Comparison of ENCODE assay signal across 10 cellular contexts in the genomic region with DNA sequence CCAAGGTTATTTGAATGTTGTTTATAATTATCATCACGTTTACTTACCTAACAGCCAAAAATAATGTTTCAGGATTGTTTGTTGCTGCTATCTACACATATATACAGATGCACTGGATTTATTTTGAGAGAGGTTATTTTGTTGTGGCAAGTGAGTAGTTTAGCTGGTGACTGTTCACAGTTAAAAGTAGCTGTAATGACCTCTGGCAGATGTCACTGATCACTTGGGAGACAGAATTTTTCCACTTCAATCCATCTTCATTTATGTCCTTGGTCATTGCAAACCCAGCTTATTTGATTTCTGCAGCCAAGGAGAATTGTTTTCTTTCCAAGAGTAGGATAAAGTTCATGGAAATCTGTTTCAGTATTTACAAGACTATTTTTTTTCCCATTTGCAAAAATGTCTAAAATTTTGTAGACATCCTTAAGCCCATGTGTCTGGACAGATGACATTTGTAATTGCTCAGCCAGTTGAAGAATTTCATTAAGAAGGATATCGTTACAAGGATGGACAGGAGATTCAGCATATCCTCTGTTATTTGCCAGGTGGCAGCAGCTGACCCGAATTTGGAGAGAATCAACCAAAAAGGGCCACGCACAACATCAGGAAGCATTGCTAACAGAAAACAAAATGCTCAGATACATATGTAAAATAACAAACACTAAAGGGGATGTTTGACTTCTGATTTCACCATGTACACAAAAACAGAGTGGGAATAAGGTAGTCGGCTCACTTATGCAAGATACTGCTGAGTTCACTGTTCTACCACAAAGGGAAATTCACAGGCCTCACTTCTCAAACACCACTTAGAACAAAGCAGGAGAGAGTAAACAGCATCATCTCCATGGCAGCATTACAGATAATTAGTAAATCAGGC.
DNase-seq lines count a peak whose midpoint lies in the region; ATAC-seq and TF ChIP-seq lines count a peak whose summit lies in the region.
"Had no signal": no experiment of that assay in that cellular context is flagged by ENCODE, and none has a peak within 500 bp of the region (broad histone marks: within the 10 kb centered on the region; RNA-seq: fewer than 3 reads in every experiment).

No MANE protein-coding gene starts in this region.

- DNase-seq in CD8-positive, alpha-beta T cell, result no peak
- DNase-seq in NCI-H1092 treated with DMSO at 0.1 percent for 48 hours (lab: John Stamatoyannopoulos, UW), result peak; percentile 80
- no peak for DNase-seq in left ventricle myocardium inferior
- DNase-seq in HuH-7.5 (ENCODE audit: low spot score), result no peak
- DNase-seq in anterior cingulate cortex (lab: John Stamatoyannopoulos, UW), result no peak
- no peak for DNase-seq in BE2C
- DNase-seq in WTC11 (ENCODE audit: low spot score), result no peak
- DNase-seq: IMR-90 had no signal

- H3K36me3 ChIP-seq in CD8-positive, alpha-beta T cell (ENCODE audit: insufficient read depth, low read length), result peaks cover 5% of the 10 kb centered on the region
- H3K36me3 ChIP-seq in left ventricle myocardium inferior, result no peaks in the 10 kb centered on the region
- no peaks in the 10 kb centered on the region for H3K36me3 ChIP-seq in BE2C

- peak overlapping the region; percentile 71 for H3K27ac Mint-ChIP-seq in CD8-positive, alpha-beta T cell
- peak overlapping the region; percentile 92 for H3K27ac Mint-ChIP-seq in T-helper 1 cell treated with Interleukin-12 subunit alpha and Interleukin-12 subunit beta and Interleukin-4 antibody, amounts not matched to agents 30 μg/mL and 1 μg/mL, for 36 hours
- H3K27ac Mint-ChIP-seq in WTC11, result no peak overlapping the region

- ATAC-seq in CD8-positive, alpha-beta T cell, result peak; percentile 80
- no peak for ATAC-seq in WTC11

- no peak overlapping the region for H3K4me3 Mint-ChIP-seq in CD8-positive, alpha-beta T cell
- peak overlapping the region; percentile 43 for H3K4me3 Mint-ChIP-seq in T-helper 1 cell treated with Interleukin-12 subunit alpha and Interleukin-12 subunit beta and Interleukin-4 antibody, amounts not matched to agents 30 μg/mL and 1 μg/mL, for 36 hours
- no peak overlapping the region for H3K4me3 Mint-ChIP-seq in WTC11

- POLR2A ChIA-PET in CD8-positive, alpha-beta T cell (lab: Charles Lee), result no interaction called here
- POLR2A ChIA-PET in WTC11 (lab: Charles Lee), result no interaction called here

- H3K9me3 ChIP-seq in CD8-positive, alpha-beta T cell (ENCODE audit: low read length), result no peaks in the 10 kb centered on the region
- H3K9me3 ChIP-seq in left ventricle myocardium inferior (replicated peaks) (no peaks in the 10 kb centered on the region), BE2C (no peaks in the 10 kb centered on the region)

- H3K4me1 Mint-ChIP-seq in CD8-positive, alpha-beta T cell (ENCODE audit: low read depth), result peaks cover 43% of the 10 kb centered on the region
- peaks cover 61% of the 10 kb centered on the region for H3K4me1 Mint-ChIP-seq in T-helper 1 cell treated with Interleukin-12 subunit alpha and Interleukin-12 subunit beta and Interleukin-4 antibody, amounts not matched to agents 30 μg/mL and 1 μg/mL, for 36 hours (ENCODE audit: low read depth)
- peaks cover 7% of the 10 kb centered on the region for H3K4me1 Mint-ChIP-seq in WTC11

- H3K27me3 Mint-ChIP-seq in CD8-positive, alpha-beta T cell (ENCODE audit: low read depth), result no peaks in the 10 kb centered on the region
- no peaks in the 10 kb centered on the region for H3K27me3 Mint-ChIP-seq in T-helper 1 cell treated with Interleukin-12 subunit alpha and Interleukin-12 subunit beta and Interleukin-4 antibody, amounts not matched to agents 30 μg/mL and 1 μg/mL, for 36 hours (ENCODE audit: low read depth)
- no peaks in the 10 kb centered on the region for H3K27me3 Mint-ChIP-seq in WTC11 (ENCODE audit: low read depth)

- TF ChIP-seq CTCF in CD8-positive, alpha-beta T cell (IDR thresholded peaks at IDR 0.05), result no peak
- no peak for TF ChIP-seq CTCF in left ventricle myocardium inferior (IDR thresholded peaks at IDR 0.05; ENCODE audit: borderline replicate concordance)
- TF ChIP-seq CTCF in BE2C (IDR thresholded peaks at IDR 0.05; ENCODE audit: low read depth, low read length), result no peak
- no peak for TF ChIP-seq CTCF in WTC11 (IDR thresholded peaks at IDR 0.05)

- no peak overlapping the region for H3K4me3 ChIP-seq in CD8-positive, alpha-beta T cell (ENCODE audit: low read depth, low read length)
- H3K4me3 ChIP-seq in left ventricle myocardium inferior (no peak overlapping the region), BE2C (ENCODE audit: low read depth, low read length) (no peak overlapping the region)

- CTCF ChIA-PET in CD8-positive, alpha-beta T cell (lab: Charles Lee), result interaction anchor here (0.7 to 4.0 kb wide), 5 partner anchors 12 to 192 kb away, joined by 3 to 21 read pairs (median 7); no protein-coding TSS in a partner anchor
- CTCF ChIA-PET in WTC11 (lab: Charles Lee), result no interaction called here

- peaks cover 40% of the 10 kb centered on the region for H3K36me3 Mint-ChIP-seq in CD8-positive, alpha-beta T cell
- peaks cover 50% of the 10 kb centered on the region for H3K36me3 Mint-ChIP-seq in T-helper 1 cell treated with Interleukin-12 subunit alpha and Interleukin-12 subunit beta and Interleukin-4 antibody, amounts not matched to agents 30 μg/mL and 1 μg/mL, for 36 hours (ENCODE audit: low read depth)
- no peaks in the 10 kb centered on the region for H3K36me3 Mint-ChIP-seq in WTC11

- H3K4me1 ChIP-seq in CD8-positive, alpha-beta T cell (ENCODE audit: insufficient read depth, low read length), result peaks cover 13% of the 10 kb centered on the region
- peaks cover 37% of the 10 kb centered on the region for H3K4me1 ChIP-seq in left ventricle myocardium inferior
- no peaks in the 10 kb centered on the region for H3K4me1 ChIP-seq in BE2C

- no peak overlapping the region for H3K27ac ChIP-seq in CD8-positive, alpha-beta T cell (ENCODE audit: low read depth, low read length)
- peak overlapping the region; percentile 34 for H3K27ac ChIP-seq in left ventricle myocardium inferior (replicated peaks)
- H3K27ac ChIP-seq: C4-2B had no signal

- intact Hi-C loops in CD8-positive, alpha-beta T cell (cut with DNase I, micrococcal nuclease), result no loop called here
- intact Hi-C loops in left ventricle myocardium inferior (cut with micrococcal nuclease), result no loop called here

- no peaks in the 10 kb centered on the region for H3K9me3 Mint-ChIP-seq in CD8-positive, alpha-beta T cell
- H3K9me3 Mint-ChIP-seq in T-helper 1 cell treated with Interleukin-12 subunit alpha and Interleukin-12 subunit beta and Interleukin-4 antibody, amounts not matched to agents 30 μg/mL and 1 μg/mL, for 36 hours, result no peaks in the 10 kb centered on the region
- H3K9me3 Mint-ChIP-seq in WTC11, result no peaks in the 10 kb centered on the region

- H3K27me3 ChIP-seq in CD8-positive, alpha-beta T cell (ENCODE audit: insufficient read depth, low read length), result no peaks in the 10 kb centered on the region
- H3K27me3 ChIP-seq in left ventricle myocardium inferior (ENCODE audit: low read depth) (no peaks in the 10 kb centered on the region), BE2C (peaks cover 10% of the 10 kb centered on the region; the same call in 1 of the 2 replicates)

TF ChIP-seq in WTC11, 78 proteins besides CTCF, POLR2A, EP300 and RAD21 (continues in another document):
- TF ChIP-seq, protein P1, sequence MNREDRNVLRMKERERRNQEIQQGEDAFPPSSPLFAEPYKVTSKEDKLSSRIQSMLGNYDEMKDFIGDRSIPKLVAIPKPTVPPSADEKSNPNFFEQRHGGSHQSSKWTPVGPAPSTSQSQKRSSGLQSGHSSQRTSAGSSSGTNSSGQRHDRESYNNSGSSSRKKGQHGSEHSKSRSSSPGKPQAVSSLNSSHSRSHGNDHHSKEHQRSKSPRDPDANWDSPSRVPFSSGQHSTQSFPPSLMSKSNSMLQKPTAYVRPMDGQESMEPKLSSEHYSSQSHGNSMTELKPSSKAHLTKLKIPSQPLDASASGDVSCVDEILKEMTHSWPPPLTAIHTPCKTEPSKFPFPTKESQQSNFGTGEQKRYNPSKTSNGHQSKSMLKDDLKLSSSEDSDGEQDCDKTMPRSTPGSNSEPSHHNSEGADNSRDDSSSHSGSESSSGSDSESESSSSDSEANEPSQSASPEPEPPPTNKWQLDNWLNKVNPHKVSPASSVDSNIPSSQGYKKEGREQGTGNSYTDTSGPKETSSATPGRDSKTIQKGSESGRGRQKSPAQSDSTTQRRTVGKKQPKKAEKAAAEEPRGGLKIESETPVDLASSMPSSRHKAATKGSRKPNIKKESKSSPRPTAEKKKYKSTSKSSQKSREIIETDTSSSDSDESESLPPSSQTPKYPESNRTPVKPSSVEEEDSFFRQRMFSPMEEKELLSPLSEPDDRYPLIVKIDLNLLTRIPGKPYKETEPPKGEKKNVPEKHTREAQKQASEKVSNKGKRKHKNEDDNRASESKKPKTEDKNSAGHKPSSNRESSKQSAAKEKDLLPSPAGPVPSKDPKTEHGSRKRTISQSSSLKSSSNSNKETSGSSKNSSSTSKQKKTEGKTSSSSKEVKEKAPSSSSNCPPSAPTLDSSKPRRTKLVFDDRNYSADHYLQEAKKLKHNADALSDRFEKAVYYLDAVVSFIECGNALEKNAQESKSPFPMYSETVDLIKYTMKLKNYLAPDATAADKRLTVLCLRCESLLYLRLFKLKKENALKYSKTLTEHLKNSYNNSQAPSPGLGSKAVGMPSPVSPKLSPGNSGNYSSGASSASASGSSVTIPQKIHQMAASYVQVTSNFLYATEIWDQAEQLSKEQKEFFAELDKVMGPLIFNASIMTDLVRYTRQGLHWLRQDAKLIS (CRISPR knock-in tag; IDR thresholded peaks at IDR 0.05; ENCODE audit: borderline replicate concordance), result no peak
- no peak for TF ChIP-seq PRRX2 (CRISPR knock-in tag; IDR thresholded peaks at IDR 0.05)
- TF ChIP-seq RELA (CRISPR knock-in tag; IDR thresholded peaks at IDR 0.05; ENCODE audit: borderline replicate concordance), result no peak
- TF ChIP-seq, protein P2, sequence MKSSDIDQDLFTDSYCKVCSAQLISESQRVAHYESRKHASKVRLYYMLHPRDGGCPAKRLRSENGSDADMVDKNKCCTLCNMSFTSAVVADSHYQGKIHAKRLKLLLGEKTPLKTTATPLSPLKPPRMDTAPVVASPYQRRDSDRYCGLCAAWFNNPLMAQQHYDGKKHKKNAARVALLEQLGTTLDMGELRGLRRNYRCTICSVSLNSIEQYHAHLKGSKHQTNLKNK (CRISPR knock-in tag; IDR thresholded peaks at IDR 0.05), result no peak
